In genomic region chr22:22210375-22210774, GRCh38 we compare ENCODE assay signal across 9 cellular contexts. TPM values are rescaled to one million over a fixed set of nuclear protein-coding genes. Genes with fewer than 3 reads are reported as not detected.
A peak's percentile ranks its signal among the peaks of the same experiment; 100 is the strongest.
DNase-seq lines count a peak whose midpoint lies in the region; ATAC-seq and TF ChIP-seq lines count a peak whose summit lies in the region.
"Had no signal": no experiment of that assay in that cellular context is flagged by ENCODE, and none has a peak within 500 bp of the region (broad histone marks: within the 10 kb centered on the region; RNA-seq: fewer than 3 reads in every experiment).

No MANE protein-coding gene starts in this region.

- H3K9me3 Mint-ChIP-seq in CD4-positive, alpha-beta T cell = no peaks in the 10 kb centered on the region

- H3K4me3 Mint-ChIP-seq in CD4-positive, alpha-beta T cell = no peak overlapping the region

- TF ChIP-seq CTCF in CD4-positive, alpha-beta T cell (IDR thresholded peaks at IDR 0.05) = no peak
- no peak for TF ChIP-seq CTCF in left lung (IDR thresholded peaks at IDR 0.05)

- H3K27ac ChIP-seq in CD4-positive, alpha-beta T cell (ENCODE audit: low read depth, low read length) = no peak overlapping the region
- H3K27ac ChIP-seq in left lung = no peak overlapping the region

- peak in 3 of 10 experiments; percentile 15 to 17 (median 16) for DNase-seq in CD4-positive, alpha-beta T cell
- DNase-seq in HT1080 (ENCODE audit: low read depth) = peak; percentile 92
- peak; percentile 7 for DNase-seq in activated T-helper 1 cell treated with Interleukin-2 at 50 U/mL for 16 hours (ENCODE audit: low read depth)
- no peak for DNase-seq in left lung
- no peak for DNase-seq in cortex of kidney (lab: John Stamatoyannopoulos, UW)
- DNase-seq in NCI-H2081 (lab: John Stamatoyannopoulos, UW) = no peak
- DNase-seq: NCI-H446 treated with DMSO at 0.1 percent for 48 hours had no signal

- no peak overlapping the region for H3K4me3 ChIP-seq in left lung

- H3K4me1 ChIP-seq in left lung = no peaks in the 10 kb centered on the region

- intact Hi-C loops in CD4-positive, alpha-beta T cell (cut with DNase I, micrococcal nuclease) = no loop called here
- intact Hi-C loops in left lung (cut with DNase I) = no loop called here

- peaks cover 33% of the 10 kb centered on the region for H3K4me1 Mint-ChIP-seq in CD4-positive, alpha-beta T cell (ENCODE audit: low read depth)

- CTCF ChIA-PET in CD4-positive, alpha-beta T cell (lab: Charles Lee) = interaction anchor here (1.6 to 1.7 kb wide), 2 partner anchors 15 to 25 kb away, joined by 6 read pairs; no protein-coding TSS in a partner anchor

- no peaks in the 10 kb centered on the region for H3K9me3 ChIP-seq in CD4-positive, alpha-beta T cell (ENCODE audit: control insufficient read depth, low read length)
- no peaks in the 10 kb centered on the region for H3K9me3 ChIP-seq in left lung

- peak overlapping the region; percentile 80 for H3K27ac Mint-ChIP-seq in CD4-positive, alpha-beta T cell

- no peaks in the 10 kb centered on the region for H3K36me3 ChIP-seq in left lung

- H3K27me3 Mint-ChIP-seq in CD4-positive, alpha-beta T cell = no peaks in the 10 kb centered on the region

- peak; percentile 65 for ATAC-seq in CD4-positive, alpha-beta T cell (ENCODE audit: poor library complexity)
- peak; percentile 31 for ATAC-seq in left lung
- ATAC-seq in GM21717 (IDR thresholded peaks at IDR 0.05; ENCODE audit: unreplicated experiment) = no peak
- ATAC-seq in HG03039 (IDR thresholded peaks at IDR 0.05; ENCODE audit: unreplicated experiment) = no peak

- no peaks in the 10 kb centered on the region for H3K27me3 ChIP-seq in CD4-positive, alpha-beta T cell (ENCODE audit: control insufficient read depth, insufficient read depth, low read length)
- H3K27me3 ChIP-seq in left lung = peaks cover 0 to 30% of the 10 kb centered on the region in 2 donors

- no peaks in the 10 kb centered on the region for H3K36me3 Mint-ChIP-seq in CD4-positive, alpha-beta T cell (ENCODE audit: low read depth)

- POLR2A ChIA-PET in CD4-positive, alpha-beta T cell (lab: Charles Lee) = no interaction called here

RNA-seq across cellular contexts. Expression of gene VPREB1, which starts 34.2 kb away (rescaled TPM):
- total RNA-seq in CD4-positive, alpha-beta T cell = not detected
- total RNA-seq in HT1080 (2014; rRNA removed; shearing (Covaris generic)) = not detected in 2 replicates
- polyA plus RNA-seq in HT1080 (2015; cell fraction: cytosol; rRNA removed) = not detected in 2 replicates
- polyA plus RNA-seq in HT1080 (2015; cell fraction: nucleus; rRNA removed) = not detected in 2 replicates
- not detected for total RNA-seq in left lung

Comparison
In these comparisons a context has a peak if more than half of its experiments do, and no peak if none do; other contexts are left out.
1. ATAC-seq: peak in CD4-positive, alpha-beta T cell (single experiment) and left lung (single experiment); none in GM21717 (single experiment) and HG03039 (single experiment).
2. DNase-seq: peak in HT1080 (single experiment) and activated T-helper 1 cell treated with Interleukin-2 at 50 U/mL for 16 hours (single experiment); none in left lung (0 of 2), cortex of kidney (single experiment) and NCI-H2081 (0 of 2).